ENCODE assay signal across 17 cellular contexts in the genomic region with DNA sequence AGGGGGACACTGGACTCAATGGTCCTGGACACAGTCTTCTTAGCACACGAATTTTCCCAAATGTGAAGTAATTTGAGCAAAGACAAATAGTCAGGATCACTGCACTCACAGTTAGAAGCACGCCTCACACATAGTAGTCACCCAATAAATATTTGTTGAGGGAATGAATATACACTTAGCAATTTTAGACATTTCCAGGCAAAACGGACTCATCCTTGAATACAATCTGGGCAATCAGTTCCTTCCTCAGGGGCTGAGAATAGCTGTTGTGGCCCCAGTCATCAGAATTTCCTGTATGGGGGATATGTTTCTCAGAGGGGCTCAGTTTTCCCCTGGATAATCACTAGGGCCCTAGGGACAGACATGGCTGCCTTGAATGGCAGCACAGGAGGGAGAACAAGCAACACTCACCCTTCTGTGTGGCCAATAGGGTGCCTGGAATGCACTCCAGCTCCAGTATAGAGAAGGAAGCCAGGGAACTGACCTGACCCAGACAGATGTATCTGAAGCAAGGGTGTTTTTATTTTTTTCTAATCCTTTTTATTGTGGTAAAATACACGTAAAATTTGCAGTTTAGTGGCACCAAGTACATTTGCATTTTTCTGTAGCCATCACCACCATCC.
DNase-seq lines count a peak whose midpoint lies in the region; ATAC-seq and TF ChIP-seq lines count a peak whose summit lies in the region.
"Had no signal": no experiment of that assay in that cellular context is flagged by ENCODE, and none has a peak within 500 bp of the region (broad histone marks: within the 10 kb centered on the region; RNA-seq: fewer than 3 reads in every experiment).

No MANE protein-coding gene starts in this region.

- H4K91ac ChIP-seq in mesenchymal stem cell (ENCODE audit: low read length) = no peak overlapping the region

- no peaks in the 10 kb centered on the region for H3K79me1 ChIP-seq in mesenchymal stem cell (replicated peaks; ENCODE audit: low read length, poor library complexity, severe bottlenecking)

- 31% methylated on average over 2 of the region's 4 CpGs for WGBS in mesenchymal stem cell

- H3K18ac ChIP-seq in mesenchymal stem cell (ENCODE audit: low read depth in 1 of 2, low read length in 2 of 2) = no peak overlapping the region

- no peak overlapping the region for H2AFZ ChIP-seq in mesenchymal stem cell (ENCODE audit: low read depth, low read length)
- H2AFZ ChIP-seq: hepatocyte had no signal

- peak overlapping the region; percentile 45 for H3K9ac ChIP-seq in mesenchymal stem cell (ENCODE audit: low read length)

- no peak overlapping the region for H2BK120ac ChIP-seq in mesenchymal stem cell (ENCODE audit: low read depth, low read length)

- peak; percentile 79 for DNase-seq in BJ (ENCODE audit: low read depth)
- DNase-seq in M059J (ENCODE audit: low read depth) = peak; percentile 87
- peak; percentile 62 for DNase-seq in choroid plexus epithelial cell (ENCODE audit: low read depth)
- peak; percentile 59 for DNase-seq in mesenchymal stem cell
- no peak for DNase-seq in DMS 273 treated with DMSO at 0.1 percent for 48 hours (lab: John Stamatoyannopoulos, UW)
- DNase-seq in occipital lobe (lab: John Stamatoyannopoulos, UW) = no peak
- DNase-seq: activated effector memory CD4-positive, alpha-beta T cell treated with anti-CD3 and anti-CD28 coated beads, Interleukin-2, amount 50 U/mL, for 16 hours; DMS79 treated with DMSO at 0.1 percent for 48 hours; left ventricle myocardium inferior; naive thymus-derived CD4-positive, alpha-beta T cell; NK-92 treated with Interleukin-12 subunit alpha and Interleukin-12 subunit beta, amount 100 ng/mL, for 24 hours; testis had no signal

- H3K4me2 ChIP-seq in mesenchymal stem cell (ENCODE audit: low read length, poor library complexity, severe bottlenecking) = no peak overlapping the region
- H3K4me2 ChIP-seq: hepatocyte had no signal

- CTCF ChIA-PET in BJ (lab: Yijun Ruan, JAX) = interaction anchor here (0.8 to 1.4 kb wide), 4 partner anchors 9 to 27 kb away, joined by 3 to 8 read pairs (median 4); no protein-coding TSS in a partner anchor

- no peak overlapping the region for H3K14ac ChIP-seq in mesenchymal stem cell (ENCODE audit: low read length in 2 of 2)

- no peak overlapping the region for H2BK12ac ChIP-seq in mesenchymal stem cell (ENCODE audit: low read length in 2 of 2)

- H3K27ac ChIP-seq in mesenchymal stem cell (ENCODE audit: low read length, poor library complexity, severe bottlenecking) = peak overlapping the region; percentile 35
- H3K27ac ChIP-seq: hepatocyte, left ventricle myocardium inferior, testis, VCaP had no signal

- peaks cover 7% of the 10 kb centered on the region for H3K4me1 ChIP-seq in mesenchymal stem cell (ENCODE audit: control insufficient read depth, insufficient read depth, low read depth, low read length)
- H3K4me1 ChIP-seq: testis had no signal

- H3K9me3 ChIP-seq in mesenchymal stem cell (ENCODE audit: control insufficient read depth, low read length) = peaks cover 9% of the 10 kb centered on the region
- H3K9me3 ChIP-seq: testis had no signal

- no peak overlapping the region for H2BK5ac ChIP-seq in mesenchymal stem cell (ENCODE audit: low read depth, low read length, poor library complexity, severe bottlenecking)

- H3K27me3 ChIP-seq in BJ (ENCODE audit: control insufficient read depth, insufficient read depth, low read length) (no peaks in the 10 kb centered on the region), mesenchymal stem cell (ENCODE audit: control insufficient read depth in 1 of 2, insufficient read depth in 1 of 2, low read length in 2 of 2) (peaks cover 0 to 8% of the 10 kb centered on the region in 2 experiments)
- H3K27me3 ChIP-seq: hepatocyte, testis had no signal

- no peak overlapping the region for H4K8ac ChIP-seq in mesenchymal stem cell (ENCODE audit: low read length)

- no peak overlapping the region for H3K23ac ChIP-seq in mesenchymal stem cell (ENCODE audit: low read length in 2 of 2)

- no peak overlapping the region for H2AK5ac ChIP-seq in mesenchymal stem cell (ENCODE audit: low read length, severe bottlenecking)

- H3K4me3 ChIP-seq in BJ (ENCODE audit: low read depth, low read length) (no peak overlapping the region), choroid plexus epithelial cell (ENCODE audit: low read depth, low read length) (no peak overlapping the region), mesenchymal stem cell (ENCODE audit: insufficient read depth in 1 of 2, low read depth in 1 of 2, low read length in 2 of 2) (no peak overlapping the region)
- H3K4me3 ChIP-seq: GM12878, hepatocyte, left ventricle myocardium inferior, testis had no signal

- POLR2A ChIA-PET in BJ (lab: Charles Lee) = interaction anchor here (0.6 kb wide), 1 partner anchor 12 kb away, joined by 3 read pairs; no protein-coding TSS in a partner anchor

- H3K4ac ChIP-seq in mesenchymal stem cell (ENCODE audit: low read depth in 1 of 2, low read length in 2 of 2) = no peak overlapping the region

- H3K36me3 ChIP-seq in BJ (ENCODE audit: control insufficient read depth, insufficient read depth, low read length) = no peaks in the 10 kb centered on the region
- H3K36me3 ChIP-seq in mesenchymal stem cell (ENCODE audit: control insufficient read depth in 1 of 2, insufficient read depth in 2 of 2, low read depth in 1 of 2, low read length in 2 of 2) = no peaks in the 10 kb centered on the region
- H3K36me3 ChIP-seq: left ventricle myocardium inferior had no signal

- no peak overlapping the region for H2BK15ac ChIP-seq in mesenchymal stem cell (ENCODE audit: low read depth, poor library complexity, severe bottlenecking)

- TF ChIP-seq CTCF in BJ (IDR thresholded peaks at IDR 0.05; ENCODE audit: insufficient read depth, low read depth, low read length) (no peak), choroid plexus epithelial cell (conservative IDR thresholded peaks at IDR 0.05; ENCODE audit: low read depth, low read length) (no peak)

- ATAC-seq in GM19467 (IDR thresholded peaks at IDR 0.05; ENCODE audit: unreplicated experiment) (no peak), GM18502 (IDR thresholded peaks at IDR 0.05; ENCODE audit: poor library complexity, unreplicated experiment) (no peak)
- ATAC-seq: GM12878; naive thymus-derived CD4-positive, alpha-beta T cell had no signal

Comparison
In these comparisons a context has a peak if more than half of its experiments do, and no peak if none do; other contexts are left out.
1. DNase-seq: peak in BJ (single experiment), M059J (single experiment), choroid plexus epithelial cell (single experiment) and mesenchymal stem cell (single experiment); none in DMS 273 treated with DMSO at 0.1 percent for 48 hours (single experiment) and occipital lobe (single experiment).